In genomic region chr21:38659936-38660332, GRCh38 we compare ENCODE assay signal across 11 cellular contexts.
DNase-seq lines count a peak whose midpoint lies in the region; ATAC-seq and TF ChIP-seq lines count a peak whose summit lies in the region.
"Had no signal": no experiment of that assay in that cellular context is flagged by ENCODE, and none has a peak within 500 bp of the region (broad histone marks: within the 10 kb centered on the region; RNA-seq: fewer than 3 reads in every experiment).

No MANE protein-coding gene starts in this region.

- H3K4me3 ChIP-seq in HUES64 (ENCODE audit: low read length) (peak overlapping the region; percentile 57), endodermal cell (ENCODE audit: low read length) (no peak overlapping the region), neuronal stem cell (ENCODE audit: low read length in 2 of 2) (no peak overlapping the region)

- H3K23ac ChIP-seq in neuronal stem cell (ENCODE audit: low read depth, low read length, poor library complexity): no peak overlapping the region

- no peaks in the 10 kb centered on the region for H3K79me1 ChIP-seq in neuronal stem cell (ENCODE audit: low read depth, low read length)

- peak overlapping the region; percentile 80 to 96 for H3K4me3 Mint-ChIP-seq in CD14-positive monocyte
- peak overlapping the region; percentile 49 for H3K4me3 Mint-ChIP-seq in endodermal cell

- intact Hi-C loops in CD14-positive monocyte (cut with micrococcal nuclease): no loop called here

- peaks cover 18% of the 10 kb centered on the region for H3K4me1 Mint-ChIP-seq in CD14-positive monocyte
- peaks cover 5% of the 10 kb centered on the region for H3K4me1 Mint-ChIP-seq in endodermal cell

- H3K27me3 Mint-ChIP-seq in CD14-positive monocyte (ENCODE audit: low read depth in 3 of 3) (peaks cover 17 to 37% (median 35%) of the 10 kb centered on the region in 3 donors), endodermal cell (ENCODE audit: insufficient read depth) (peaks cover 79% of the 10 kb centered on the region)

- H2BK120ac ChIP-seq in neuronal stem cell (ENCODE audit: low read depth, low read length): no peak overlapping the region

- H3K9me3 ChIP-seq in HUES64 (ENCODE audit: insufficient read depth, low read depth, low read length): no peaks in the 10 kb centered on the region
- no peaks in the 10 kb centered on the region for H3K9me3 ChIP-seq in endodermal cell (ENCODE audit: control insufficient read depth, low read length)
- H3K9me3 ChIP-seq in neuronal stem cell (replicated peaks in 1 of 2; ENCODE audit: control insufficient read depth in 2 of 2, insufficient read depth in 1 of 2, low read depth in 1 of 2, low read length in 2 of 2): no peaks in the 10 kb centered on the region

- H2AK5ac ChIP-seq in neuronal stem cell (ENCODE audit: low read depth, low read length): no peak overlapping the region

- no peak overlapping the region for H3K4ac ChIP-seq in neuronal stem cell (ENCODE audit: low read length)

- H3K27me3 ChIP-seq in HUES64 (ENCODE audit: insufficient read depth, low read length) (peaks cover 84% of the 10 kb centered on the region), endodermal cell (ENCODE audit: control insufficient read depth, insufficient read depth, low read length, poor library complexity, severe bottlenecking) (peaks cover 90% of the 10 kb centered on the region), neuronal stem cell (ENCODE audit: control insufficient read depth in 3 of 3, insufficient read depth in 3 of 3, low read depth in 1 of 3, low read length in 3 of 3) (peaks cover 8 to 99% (median 27%) of the 10 kb centered on the region in 3 experiments)

- WGBS in HUES64: 45% methylated on average over 16 of the region's 16 CpGs
- 46 to 83% methylated on average over 2 to 16 of the region's 16 CpGs for WGBS in endodermal cell (ENCODE audit: insufficient coverage in 1 of 2, insufficient read length in 1 of 2), 2 experiments
- WGBS in neuronal stem cell (ENCODE audit: extremely low coverage in 2 of 2, insufficient read length in 2 of 2, insufficient replicate concordance in 1 of 2), 2 donors: no CpG with 5 or more reads among the region's 16 CpGs

- H4K91ac ChIP-seq in neuronal stem cell (ENCODE audit: low read depth, low read length, poor library complexity): no peak overlapping the region

- TF ChIP-seq CTCF in CD14-positive monocyte (IDR thresholded peaks at IDR 0.05) (no peak), endodermal cell (conservative IDR thresholded peaks at IDR 0.05) (no peak)

- no peak overlapping the region for H2BK15ac ChIP-seq in neuronal stem cell (ENCODE audit: low read length)

- H2AFZ ChIP-seq in neuronal stem cell (ENCODE audit: low read length): no peak overlapping the region

- no peak overlapping the region for H2BK12ac ChIP-seq in neuronal stem cell (ENCODE audit: low read length)

- peaks cover 0 to 3% of the 10 kb centered on the region in 2 donors for H3K36me3 Mint-ChIP-seq in CD14-positive monocyte
- no peaks in the 10 kb centered on the region for H3K36me3 Mint-ChIP-seq in endodermal cell (ENCODE audit: low read depth)

- no peak overlapping the region for H3K18ac ChIP-seq in neuronal stem cell (ENCODE audit: low read length)

- no peak for ATAC-seq in GM19463 (IDR thresholded peaks at IDR 0.05; ENCODE audit: unreplicated experiment)
- no peak for ATAC-seq in HG03095 (IDR thresholded peaks at IDR 0.05; ENCODE audit: unreplicated experiment)

- DNase-seq in CD14-positive monocyte (ENCODE audit: low spot score): no peak
- no peak for DNase-seq in endodermal cell
- no peak for DNase-seq in neuronal stem cell (ENCODE audit: low spot score)
- DNase-seq in LoVo (ENCODE audit: low spot score): no peak
- DNase-seq in DMS153 (lab: John Stamatoyannopoulos, UW): no peak
- DNase-seq: COR-L47, KG1, NCI-H2227 treated with DMSO at 0.1 percent for 48 hours had no signal

- H2BK5ac ChIP-seq in neuronal stem cell (ENCODE audit: low read length): no peak overlapping the region

- H3K14ac ChIP-seq in neuronal stem cell (ENCODE audit: low read length): no peak overlapping the region

- H4K8ac ChIP-seq in neuronal stem cell (ENCODE audit: low read depth, low read length): no peak overlapping the region

- peak overlapping the region; percentile 74 for H3K4me2 ChIP-seq in neuronal stem cell (ENCODE audit: insufficient read depth, low read length, poor library complexity, severe bottlenecking)

- H3K36me3 ChIP-seq in HUES64 (ENCODE audit: insufficient read depth, low read length) (no peaks in the 10 kb centered on the region), endodermal cell (ENCODE audit: control insufficient read depth, insufficient read depth, low read length) (no peaks in the 10 kb centered on the region), neuronal stem cell (replicated peaks in 1 of 2; ENCODE audit: control insufficient read depth in 2 of 2, insufficient read depth in 2 of 2, low read length in 2 of 2) (no peaks in the 10 kb centered on the region)

- no peak overlapping the region for H3K27ac ChIP-seq in HUES64 (ENCODE audit: low read depth, low read length)
- no peak overlapping the region for H3K27ac ChIP-seq in endodermal cell (ENCODE audit: low read depth, low read length)
- H3K27ac ChIP-seq in neuronal stem cell (replicated peaks; ENCODE audit: low read length): no peak overlapping the region

- no peak overlapping the region for H3K9ac ChIP-seq in HUES64 (ENCODE audit: low read depth, low read length)
- H3K9ac ChIP-seq in endodermal cell (ENCODE audit: extremely low read depth, low read length, poor library complexity, severe bottlenecking): no peak overlapping the region
- no peak overlapping the region for H3K9ac ChIP-seq in neuronal stem cell (ENCODE audit: low read depth, low read length, poor library complexity)

- H3K27ac Mint-ChIP-seq in CD14-positive monocyte (no peak overlapping the region), endodermal cell (no peak overlapping the region)

- peaks cover 0 to 11% (median 0%) of the 10 kb centered on the region in 7 donors for H3K9me3 Mint-ChIP-seq in CD14-positive monocyte
- H3K9me3 Mint-ChIP-seq in endodermal cell: no peaks in the 10 kb centered on the region

- H3K4me1 ChIP-seq in HUES64 (ENCODE audit: insufficient read depth, low read length) (peaks cover 20% of the 10 kb centered on the region), endodermal cell (ENCODE audit: control insufficient read depth, insufficient read depth, low read length) (peaks cover 2% of the 10 kb centered on the region), neuronal stem cell (ENCODE audit: control insufficient read depth in 2 of 2, insufficient read depth in 1 of 2, low read depth in 1 of 2, low read length in 2 of 2) (peaks cover 0 to 2% of the 10 kb centered on the region in 2 donors)
